1 cellular context compared by ENCODE assay signal in genomic region chr7:50627824-50628361, GRCh38.
TF ChIP-seq lines count a peak whose summit lies in the region.

No MANE protein-coding gene starts in this region.

TF ChIP-seq in IMR-90, 13 proteins besides CTCF, POLR2A, EP300 and RAD21:
- TF ChIP-seq, protein P1, sequence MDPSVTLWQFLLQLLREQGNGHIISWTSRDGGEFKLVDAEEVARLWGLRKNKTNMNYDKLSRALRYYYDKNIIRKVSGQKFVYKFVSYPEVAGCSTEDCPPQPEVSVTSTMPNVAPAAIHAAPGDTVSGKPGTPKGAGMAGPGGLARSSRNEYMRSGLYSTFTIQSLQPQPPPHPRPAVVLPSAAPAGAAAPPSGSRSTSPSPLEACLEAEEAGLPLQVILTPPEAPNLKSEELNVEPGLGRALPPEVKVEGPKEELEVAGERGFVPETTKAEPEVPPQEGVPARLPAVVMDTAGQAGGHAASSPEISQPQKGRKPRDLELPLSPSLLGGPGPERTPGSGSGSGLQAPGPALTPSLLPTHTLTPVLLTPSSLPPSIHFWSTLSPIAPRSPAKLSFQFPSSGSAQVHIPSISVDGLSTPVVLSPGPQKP (IDR thresholded peaks at IDR 0.05; ENCODE audit: borderline replicate concordance, low read depth, low read length): no peak
- TF ChIP-seq CEBPB (IDR thresholded peaks at IDR 0.05; ENCODE audit: low read depth, low read length): 0 out of 2 replicates have a peak, but pooled peaks have one; percentile 17
- no peak for TF ChIP-seq MAZ (IDR thresholded peaks at IDR 0.05; ENCODE audit: borderline replicate concordance, low read depth, low read length)
- TF ChIP-seq FOS (IDR thresholded peaks at IDR 0.05; ENCODE audit: low read depth, low read length): no peak
- no peak for TF ChIP-seq NFE2L2 (IDR thresholded peaks at IDR 0.05; ENCODE audit: low read depth, low read length)
- no peak for TF ChIP-seq BHLHE40 (IDR thresholded peaks at IDR 0.05; ENCODE audit: low read depth, low read length)
- no peak for TF ChIP-seq MAFK (IDR thresholded peaks at IDR 0.05; ENCODE audit: low read depth, low read length)
- TF ChIP-seq MXI1 (IDR thresholded peaks at IDR 0.05; ENCODE audit: borderline replicate concordance, low read depth, low read length): no peak
